ENCODE assay signal across 1 cellular context in genomic region chr17:19720631-19721426, GRCh38.
TF ChIP-seq lines count a peak whose summit lies in the region.

No MANE protein-coding gene starts in this region.

TF ChIP-seq in HepG2, 621 proteins besides CTCF, POLR2A, EP300 and RAD21 (continued from another document):
- TF ChIP-seq IKZF5 (CRISPR knock-in tag; IDR thresholded peaks at IDR 0.05) (no peak), KMT2A (CRISPR knock-in tag; IDR thresholded peaks at IDR 0.05) (no peak), FLYWCH1 (CRISPR knock-in tag; IDR thresholded peaks at IDR 0.05) (no peak), ZBTB25 (CRISPR knock-in tag; IDR thresholded peaks at IDR 0.05) (no peak), ZNF776 (CRISPR knock-in tag; IDR thresholded peaks at IDR 0.05) (no peak), ARID3A (IDR thresholded peaks at IDR 0.05; ENCODE audit: low read depth, low read length) (no peak), JARID2 (CRISPR knock-in tag; IDR thresholded peaks at IDR 0.05; ENCODE audit: insufficient replicate concordance) (no peak), ZMYM3 (CRISPR knock-in tag; IDR thresholded peaks at IDR 0.05) (peak; percentile 75), NFYB (CRISPR knock-in tag; IDR thresholded peaks at IDR 0.05) (0 out of 2 replicates have a peak, but pooled peaks have one; percentile 28)
- TF ChIP-seq, protein P1, sequence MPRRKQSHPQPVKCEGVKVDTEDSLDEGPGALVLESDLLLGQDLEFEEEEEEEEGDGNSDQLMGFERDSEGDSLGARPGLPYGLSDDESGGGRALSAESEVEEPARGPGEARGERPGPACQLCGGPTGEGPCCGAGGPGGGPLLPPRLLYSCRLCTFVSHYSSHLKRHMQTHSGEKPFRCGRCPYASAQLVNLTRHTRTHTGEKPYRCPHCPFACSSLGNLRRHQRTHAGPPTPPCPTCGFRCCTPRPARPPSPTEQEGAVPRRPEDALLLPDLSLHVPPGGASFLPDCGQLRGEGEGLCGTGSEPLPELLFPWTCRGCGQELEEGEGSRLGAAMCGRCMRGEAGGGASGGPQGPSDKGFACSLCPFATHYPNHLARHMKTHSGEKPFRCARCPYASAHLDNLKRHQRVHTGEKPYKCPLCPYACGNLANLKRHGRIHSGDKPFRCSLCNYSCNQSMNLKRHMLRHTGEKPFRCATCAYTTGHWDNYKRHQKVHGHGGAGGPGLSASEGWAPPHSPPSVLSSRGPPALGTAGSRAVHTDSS (CRISPR knock-in tag; conservative IDR thresholded peaks at IDR 0.05) = no peak
- TF ChIP-seq, protein P2, sequence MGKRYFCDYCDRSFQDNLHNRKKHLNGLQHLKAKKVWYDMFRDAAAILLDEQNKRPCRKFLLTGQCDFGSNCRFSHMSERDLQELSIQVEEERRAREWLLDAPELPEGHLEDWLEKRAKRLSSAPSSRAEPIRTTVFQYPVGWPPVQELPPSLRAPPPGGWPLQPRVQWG (CRISPR knock-in tag; IDR thresholded peaks at IDR 0.05; ENCODE audit: borderline replicate concordance, low read depth) = no peak
- TF ChIP-seq, protein P3, sequence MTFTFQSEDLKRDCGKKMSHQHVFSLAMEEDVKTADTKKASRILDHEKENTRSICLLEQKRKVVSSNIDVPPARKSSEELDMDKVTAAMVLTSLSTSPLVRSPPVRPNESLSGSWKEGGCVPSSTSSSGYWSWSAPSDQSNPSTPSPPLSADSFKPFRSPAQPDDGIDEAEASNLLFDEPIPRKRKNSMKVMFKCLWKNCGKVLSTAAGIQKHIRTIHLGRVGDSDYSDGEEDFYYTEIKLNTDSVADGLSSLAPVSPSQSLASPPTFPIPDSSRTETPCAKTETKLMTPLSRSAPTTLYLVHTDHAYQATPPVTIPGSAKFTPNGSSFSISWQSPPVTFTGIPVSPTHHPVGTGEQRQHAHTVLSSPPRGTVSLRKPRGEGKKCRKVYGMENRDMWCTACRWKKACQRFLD (CRISPR knock-in tag; IDR thresholded peaks at IDR 0.05; ENCODE audit: borderline replicate concordance) = no peak
- TF ChIP-seq, protein P4, sequence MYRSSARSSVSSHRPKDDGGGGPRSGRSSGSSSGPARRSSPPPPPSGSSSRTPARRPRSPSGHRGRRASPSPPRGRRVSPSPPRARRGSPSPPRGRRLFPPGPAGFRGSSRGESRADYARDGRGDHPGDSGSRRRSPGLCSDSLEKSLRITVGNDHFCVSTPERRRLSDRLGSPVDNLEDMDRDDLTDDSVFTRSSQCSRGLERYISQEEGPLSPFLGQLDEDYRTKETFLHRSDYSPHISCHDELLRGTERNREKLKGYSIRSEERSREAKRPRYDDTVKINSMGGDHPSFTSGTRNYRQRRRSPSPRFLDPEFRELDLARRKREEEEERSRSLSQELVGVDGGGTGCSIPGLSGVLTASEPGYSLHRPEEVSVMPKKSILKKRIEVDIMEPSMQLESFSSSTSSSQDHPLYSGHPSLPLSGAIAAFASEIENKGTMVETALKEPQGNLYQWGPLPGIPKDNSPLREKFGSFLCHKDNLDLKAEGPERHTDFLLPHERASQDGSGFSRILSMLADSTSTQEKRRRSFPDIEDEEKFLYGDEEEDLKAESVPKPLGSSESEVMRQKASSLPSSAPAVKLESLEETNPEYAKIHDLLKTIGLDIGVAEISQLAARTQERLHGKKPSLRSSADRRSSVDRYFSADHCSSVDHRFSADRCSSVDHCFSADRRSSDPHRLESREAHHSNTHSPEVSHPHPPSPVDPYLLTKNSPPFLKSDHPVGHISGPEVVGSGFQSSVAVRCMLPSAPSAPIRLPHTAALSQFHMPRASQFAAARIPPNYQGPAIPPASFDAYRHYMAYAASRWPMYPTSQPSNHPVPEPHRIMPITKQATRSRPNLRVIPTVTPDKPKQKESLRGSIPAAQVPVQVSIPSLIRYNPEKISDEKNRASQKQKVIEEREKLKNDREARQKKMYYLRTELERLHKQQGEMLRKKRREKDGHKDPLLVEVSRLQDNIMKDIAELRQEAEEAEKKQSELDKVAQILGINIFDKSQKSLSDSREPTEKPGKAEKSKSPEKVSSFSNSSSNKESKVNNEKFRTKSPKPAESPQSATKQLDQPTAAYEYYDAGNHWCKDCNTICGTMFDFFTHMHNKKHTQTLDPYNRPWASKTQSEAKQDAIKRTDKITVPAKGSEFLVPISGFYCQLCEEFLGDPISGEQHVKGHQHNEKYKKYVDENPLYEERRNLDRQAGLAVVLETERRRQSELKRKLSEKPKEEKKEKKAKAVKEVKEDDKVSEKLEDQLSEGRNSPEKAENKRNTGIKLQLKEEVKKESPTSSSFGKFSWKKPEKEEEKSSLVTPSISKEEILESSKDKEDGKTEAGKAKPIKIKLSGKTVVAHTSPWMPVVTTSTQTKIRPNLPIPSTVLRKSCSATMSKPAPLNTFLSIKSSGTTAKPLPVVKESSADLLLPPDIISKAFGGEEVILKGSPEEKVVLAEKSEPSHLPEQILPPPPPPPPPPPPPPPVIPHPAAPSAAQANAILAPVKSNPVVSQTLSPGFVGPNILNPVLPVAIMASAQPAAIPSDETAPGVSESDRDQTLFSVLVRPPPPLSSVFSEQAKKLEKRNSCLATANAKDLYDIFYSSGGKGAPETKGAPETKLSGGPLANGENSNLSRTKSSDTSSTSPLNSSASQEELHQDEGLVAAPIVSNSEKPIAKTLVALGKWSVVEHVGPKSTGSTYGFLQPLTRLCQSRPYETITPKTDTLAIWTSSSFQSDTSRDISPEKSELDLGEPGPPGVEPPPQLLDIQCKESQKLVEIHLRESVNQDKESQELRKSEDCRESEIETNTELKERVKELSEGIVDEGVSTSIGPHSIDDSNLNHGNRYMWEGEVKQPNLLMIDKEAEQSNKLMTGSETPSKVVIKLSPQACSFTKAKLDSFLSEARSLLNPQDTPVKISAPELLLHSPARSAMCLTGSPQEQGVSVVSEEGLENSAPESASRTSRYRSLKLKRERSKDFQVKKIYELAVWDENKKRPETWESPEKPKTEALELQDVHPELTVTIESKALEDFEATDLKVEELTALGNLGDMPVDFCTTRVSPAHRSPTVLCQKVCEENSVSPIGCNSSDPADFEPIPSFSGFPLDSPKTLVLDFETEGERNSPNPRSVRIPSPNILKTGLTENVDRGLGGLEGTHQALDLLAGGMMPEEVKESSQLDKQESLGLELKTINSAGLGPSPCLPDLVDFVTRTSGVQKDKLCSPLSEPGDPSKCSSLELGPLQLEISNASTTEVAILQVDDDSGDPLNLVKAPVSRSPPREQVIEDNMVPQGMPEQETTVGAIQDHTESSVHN (CRISPR knock-in tag; IDR thresholded peaks at IDR 0.05) = no peak
